ENCODE assay signal across 19 cellular contexts in genomic region chr11:19410032-19410431, GRCh38.
DNase-seq lines count a peak whose midpoint lies in the region; ATAC-seq and TF ChIP-seq lines count a peak whose summit lies in the region.
"Had no signal": no experiment of that assay in that cellular context is flagged by ENCODE, and none has a peak within 500 bp of the region (broad histone marks: within the 10 kb centered on the region; RNA-seq: fewer than 3 reads in every experiment).

No MANE protein-coding gene starts in this region.

- intact Hi-C loops in MCF 10A (cut with micrococcal nuclease): no loop called here

- TF ChIP-seq CTCF in GM20000 (IDR thresholded peaks at IDR 0.05; ENCODE audit: extremely low read depth, missing control alignments) (no peak), type B pancreatic cell (conservative IDR thresholded peaks at IDR 0.05) (no peak), foreskin fibroblast (IDR thresholded peaks at IDR 0.05; ENCODE audit: low read depth, low read length) (no peak), MCF 10A (IDR thresholded peaks at IDR 0.05; ENCODE audit: unreplicated experiment) (no peak)

- H3K27ac Mint-ChIP-seq in activated T-helper 17 cell treated with anti-CD3 and anti-CD28 coated beads, Interleukin-2, amount 50 U/mL, for 72 hours: no peak overlapping the region
- H3K27ac Mint-ChIP-seq in type B pancreatic cell (no peak overlapping the region), MCF 10A (ENCODE audit: low read depth, unreplicated experiment) (no peak overlapping the region)
- H3K27ac Mint-ChIP-seq: T-helper 2 cell treated with Interferon-gamma antibody and Interleukin-4, amounts not matched to agents 5 μg/mL and 100 μg/mL, for 36 hours had no signal

- no TSS peak for BruUV-seq in MCF 10A (replicated peaks; lab: Mats Ljungman, UMichigan)

- no peaks in the 10 kb centered on the region for H3K36me3 Mint-ChIP-seq in activated T-helper 17 cell treated with anti-CD3 and anti-CD28 coated beads, Interleukin-2, amount 50 U/mL, for 72 hours (ENCODE audit: low read depth)
- H3K36me3 Mint-ChIP-seq in type B pancreatic cell: no peaks in the 10 kb centered on the region
- H3K36me3 Mint-ChIP-seq in MCF 10A (ENCODE audit: insufficient read depth, unreplicated experiment): no peaks in the 10 kb centered on the region

- CTCF ChIA-PET in MCF 10A (lab: Yijun Ruan, JAX): interaction anchor here (0.6 kb wide), 1 partner anchor 29 kb away, joined by 3 read pairs; no protein-coding TSS in a partner anchor

- no peak overlapping the region for H3K4me3 Mint-ChIP-seq in activated T-helper 17 cell treated with anti-CD3 and anti-CD28 coated beads, Interleukin-2, amount 50 U/mL, for 72 hours
- no peak overlapping the region for H3K4me3 Mint-ChIP-seq in type B pancreatic cell
- no peak overlapping the region for H3K4me3 Mint-ChIP-seq in MCF 10A (ENCODE audit: unreplicated experiment)
- H3K4me3 Mint-ChIP-seq: T-helper 2 cell treated with Interferon-gamma antibody and Interleukin-4, amounts not matched to agents 5 μg/mL and 100 μg/mL, for 36 hours had no signal

- no peaks in the 10 kb centered on the region for H3K4me1 Mint-ChIP-seq in activated T-helper 17 cell treated with anti-CD3 and anti-CD28 coated beads, Interleukin-2, amount 50 U/mL, for 72 hours
- H3K4me1 Mint-ChIP-seq in type B pancreatic cell (ENCODE audit: unreplicated experiment) (peaks cover 16% of the 10 kb centered on the region), MCF 10A (ENCODE audit: insufficient read depth, unreplicated experiment) (no peaks in the 10 kb centered on the region)

- POLR2A ChIA-PET in MCF 10A (lab: Yijun Ruan, JAX): no interaction called here

- ATAC-seq in GM18505 (IDR thresholded peaks at IDR 0.05; ENCODE audit: unreplicated experiment) (peak; percentile 58), HG02798 (IDR thresholded peaks at IDR 0.05; ENCODE audit: poor library complexity, unreplicated experiment) (peak; percentile 73)
- ATAC-seq in activated T-helper 17 cell treated with anti-CD3 and anti-CD28 coated beads, Interleukin-2, amount 50 U/mL, for 72 hours (replicated peaks): peak; percentile 37
- ATAC-seq: activated CD4-positive, CD25-positive, alpha-beta regulatory T cell treated with anti-CD3 and anti-CD28 coated beads, Interleukin-2, amount 50 U/mL, for 24 hours; gastrocnemius medialis had no signal

- peaks cover 29% of the 10 kb centered on the region for H3K27me3 Mint-ChIP-seq in activated T-helper 17 cell treated with anti-CD3 and anti-CD28 coated beads, Interleukin-2, amount 50 U/mL, for 72 hours
- H3K27me3 Mint-ChIP-seq in type B pancreatic cell (peaks cover 10% of the 10 kb centered on the region), MCF 10A (ENCODE audit: insufficient read depth, unreplicated experiment) (peaks cover 48% of the 10 kb centered on the region)

- peaks cover 5% of the 10 kb centered on the region for H3K9me3 Mint-ChIP-seq in activated T-helper 17 cell treated with anti-CD3 and anti-CD28 coated beads, Interleukin-2, amount 50 U/mL, for 72 hours
- H3K9me3 Mint-ChIP-seq in type B pancreatic cell (peaks cover 5% of the 10 kb centered on the region), MCF 10A (ENCODE audit: unreplicated experiment) (peaks cover 18% of the 10 kb centered on the region)
- H3K9me3 Mint-ChIP-seq: T-helper 2 cell treated with Interferon-gamma antibody and Interleukin-4, amounts not matched to agents 5 μg/mL and 100 μg/mL, for 36 hours had no signal

- TF ChIP-seq POLR2A in GM18505 (IDR thresholded peaks at IDR 0.05; ENCODE audit: borderline replicate concordance, extremely low read depth, insufficient read depth, insufficient read length): no peak

- peak; percentile 15 for DNase-seq in GM20000 (ENCODE audit: low spot score)
- no peak for DNase-seq in type B pancreatic cell (ENCODE audit: extremely low spot score, unreplicated experiment)
- no peak for DNase-seq in foreskin fibroblast
- no peak for DNase-seq in MCF 10A (ENCODE audit: unreplicated experiment)
- DNase-seq in HuH-7.5 (ENCODE audit: low spot score): no peak
- DNase-seq: activated effector memory CD4-positive, alpha-beta T cell treated with anti-CD3 and anti-CD28 coated beads, Interleukin-2, amount 50 U/mL, for 16 hours; aorta; COR-L47; gastrocnemius medialis; NCI-H1694 treated with DMSO at 0.1 percent for 48 hours; posterior cingulate gyrus; SHP77; spleen; stimulated activated naive CD4-positive, alpha-beta T cell treated with Interleukin-2 at 50 U/mL for 16 hours had no signal

- no peak overlapping the region for H3K4me3 ChIP-seq in foreskin fibroblast (ENCODE audit: low read depth in 1 of 2, low read length in 2 of 2)
- H3K4me3 ChIP-seq: gastrocnemius medialis, spleen had no signal
